In the genomic region with DNA sequence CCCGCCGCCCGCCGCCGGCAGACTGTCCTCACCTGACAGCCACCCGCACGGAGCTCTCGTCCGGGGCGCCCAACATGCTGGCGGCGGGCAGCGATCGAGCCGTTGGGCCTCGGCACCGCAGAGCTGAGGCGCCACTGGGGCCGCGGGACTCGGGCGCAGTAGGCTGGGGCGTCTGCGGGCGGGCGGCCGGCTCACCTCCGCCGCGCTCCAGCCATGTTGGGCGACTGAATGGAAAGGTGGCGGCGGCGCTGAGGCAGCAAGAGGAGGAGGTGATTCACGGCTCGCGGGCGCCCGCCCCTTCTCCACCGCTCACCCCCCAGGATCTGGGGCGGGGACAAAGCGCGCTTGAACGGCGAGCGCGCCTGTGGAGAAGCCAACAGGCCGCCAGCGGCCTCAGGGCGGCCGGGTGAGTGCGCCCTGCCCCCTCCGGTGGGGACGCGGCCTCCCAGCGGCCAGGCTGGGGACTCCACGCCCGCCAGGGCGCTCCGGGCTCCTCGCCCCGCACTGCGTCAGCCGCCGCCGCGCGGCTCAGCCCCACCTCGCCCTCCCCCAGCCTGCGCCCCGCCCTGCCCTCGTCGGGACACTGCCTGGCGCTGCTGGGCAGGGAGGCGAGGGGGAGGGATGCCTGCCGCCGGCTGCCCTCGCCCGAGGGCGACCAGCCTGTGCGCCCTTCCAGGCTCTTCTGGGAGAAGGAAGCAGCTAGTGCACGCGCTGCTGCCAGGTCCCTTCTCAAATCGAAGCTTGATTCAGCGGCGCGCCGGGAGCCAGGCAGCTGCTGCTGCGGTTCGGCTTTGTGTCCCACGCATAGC, we compare ENCODE assay signal across 8 cellular contexts. TPM values are rescaled to one million over a fixed set of nuclear protein-coding genes. Genes with fewer than 3 reads are reported as not detected.
A peak's percentile ranks its signal among the peaks of the same experiment; 100 is the strongest.
DNase-seq lines count a peak whose midpoint lies in the region; TF ChIP-seq lines count a peak whose summit lies in the region.

A gene with protein sequence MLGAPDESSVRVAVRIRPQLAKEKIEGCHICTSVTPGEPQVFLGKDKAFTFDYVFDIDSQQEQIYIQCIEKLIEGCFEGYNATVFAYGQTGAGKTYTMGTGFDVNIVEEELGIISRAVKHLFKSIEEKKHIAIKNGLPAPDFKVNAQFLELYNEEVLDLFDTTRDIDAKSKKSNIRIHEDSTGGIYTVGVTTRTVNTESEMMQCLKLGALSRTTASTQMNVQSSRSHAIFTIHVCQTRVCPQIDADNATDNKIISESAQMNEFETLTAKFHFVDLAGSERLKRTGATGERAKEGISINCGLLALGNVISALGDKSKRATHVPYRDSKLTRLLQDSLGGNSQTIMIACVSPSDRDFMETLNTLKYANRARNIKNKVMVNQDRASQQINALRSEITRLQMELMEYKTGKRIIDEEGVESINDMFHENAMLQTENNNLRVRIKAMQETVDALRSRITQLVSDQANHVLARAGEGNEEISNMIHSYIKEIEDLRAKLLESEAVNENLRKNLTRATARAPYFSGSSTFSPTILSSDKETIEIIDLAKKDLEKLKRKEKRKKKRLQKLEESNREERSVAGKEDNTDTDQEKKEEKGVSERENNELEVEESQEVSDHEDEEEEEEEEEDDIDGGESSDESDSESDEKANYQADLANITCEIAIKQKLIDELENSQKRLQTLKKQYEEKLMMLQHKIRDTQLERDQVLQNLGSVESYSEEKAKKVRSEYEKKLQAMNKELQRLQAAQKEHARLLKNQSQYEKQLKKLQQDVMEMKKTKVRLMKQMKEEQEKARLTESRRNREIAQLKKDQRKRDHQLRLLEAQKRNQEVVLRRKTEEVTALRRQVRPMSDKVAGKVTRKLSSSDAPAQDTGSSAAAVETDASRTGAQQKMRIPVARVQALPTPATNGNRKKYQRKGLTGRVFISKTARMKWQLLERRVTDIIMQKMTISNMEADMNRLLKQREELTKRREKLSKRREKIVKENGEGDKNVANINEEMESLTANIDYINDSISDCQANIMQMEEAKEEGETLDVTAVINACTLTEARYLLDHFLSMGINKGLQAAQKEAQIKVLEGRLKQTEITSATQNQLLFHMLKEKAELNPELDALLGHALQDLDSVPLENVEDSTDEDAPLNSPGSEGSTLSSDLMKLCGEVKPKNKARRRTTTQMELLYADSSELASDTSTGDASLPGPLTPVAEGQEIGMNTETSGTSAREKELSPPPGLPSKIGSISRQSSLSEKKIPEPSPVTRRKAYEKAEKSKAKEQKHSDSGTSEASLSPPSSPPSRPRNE (N-terminal part only) (minus strand): TSS at position 226 of the 809 bp plus-strand sequence. CDS start 150 bp downstream, at position 76.

- peaks cover 6% of the 10 kb centered on the region for H3K79me2 ChIP-seq in trophoblast cell (ENCODE audit: control insufficient read depth, insufficient read depth, low read length, poor library complexity)

- peak within 1 kb of the TSS; percentile 59 for H2BK12ac ChIP-seq in trophoblast cell (ENCODE audit: low read length)

- peak; percentile 91 for DNase-seq in GM10266 (ENCODE audit: extremely low spot score)
- peak; percentile 83 for DNase-seq in HEK293T (ENCODE audit: extremely low spot score)
- peak; percentile 88 for DNase-seq in NB4 (ENCODE audit: low read depth)
- DNase-seq in SKM-1 treated with dmso at 0.1 percent for 144 hours (lab: John Stamatoyannopoulos, UW; ENCODE audit: unreplicated experiment) = peak; percentile 67
- peak; percentile 81 for DNase-seq in activated naive CD8-positive, alpha-beta T cell treated with anti-CD3 and anti-CD28 coated beads, Interleukin-2, amount 50 U/mL, for 16 hours (ENCODE audit: low read depth, low spot score)
- peak; percentile 96 to 98 for DNase-seq in cardiac muscle cell (ENCODE audit: low read depth in 1 of 2, low spot score in 1 of 2)
- peak; percentile 98 to 99 for DNase-seq in trophoblast cell
- DNase-seq in tibial nerve (ENCODE audit: low spot score in 2 of 2) = peak; percentile 59 to 66

- peak within 1 kb of the TSS; percentile 89 for H3K14ac ChIP-seq in trophoblast cell (ENCODE audit: low read length)

- peaks cover 11% of the 10 kb centered on the region for H3K79me1 ChIP-seq in trophoblast cell (ENCODE audit: low read length)

- H3K27ac ChIP-seq in cardiac muscle cell (peak within 1 kb of the TSS; percentile 90), trophoblast cell (ENCODE audit: low read depth, low read length) (peak within 1 kb of the TSS; percentile 83), tibial nerve (peak within 1 kb of the TSS; percentile 79 to 93 (median 86))

- H3K4me1 ChIP-seq in cardiac muscle cell (ENCODE audit: low read depth) (peaks cover 8% of the 10 kb centered on the region), trophoblast cell (ENCODE audit: control insufficient read depth in 1 of 2, insufficient read depth in 2 of 2, low read length in 2 of 2) (peaks cover 0 to 2% of the 10 kb centered on the region in 2 experiments), tibial nerve (peaks cover 0 to 22% (median 16%) of the 10 kb centered on the region in 4 donors)

- H3K4ac ChIP-seq in trophoblast cell (ENCODE audit: low read depth, low read length) = peak within 1 kb of the TSS; percentile 19

- peak within 1 kb of the TSS; percentile 88 for H3K18ac ChIP-seq in trophoblast cell (ENCODE audit: low read length)

- peak within 1 kb of the TSS; percentile 78 for H2BK5ac ChIP-seq in trophoblast cell (ENCODE audit: low read depth, low read length, poor library complexity)

- TF ChIP-seq POLR2A in NB4 (IDR thresholded peaks at IDR 0.05; ENCODE audit: extremely low read depth, insufficient read length) (peak; percentile 56), tibial nerve (IDR thresholded peaks at IDR 0.05) (peak; percentile 20 to 65)

- H4K8ac ChIP-seq in trophoblast cell (ENCODE audit: low read depth, low read length) = peak within 1 kb of the TSS; percentile 86

- H4K12ac ChIP-seq in trophoblast cell (ENCODE audit: low read depth, low read length) = peak within 1 kb of the TSS; percentile 63

- H3K27me3 ChIP-seq in cardiac muscle cell (no peaks in the 10 kb centered on the region), trophoblast cell (ENCODE audit: insufficient read depth, low read length) (no peaks in the 10 kb centered on the region), tibial nerve (no peaks in the 10 kb centered on the region)

- no peaks in the 10 kb centered on the region for H3K9me3 ChIP-seq in cardiac muscle cell (ENCODE audit: low read depth)
- no peaks in the 10 kb centered on the region for H3K9me3 ChIP-seq in trophoblast cell (ENCODE audit: insufficient read depth, low read depth, low read length)
- no peaks in the 10 kb centered on the region for H3K9me3 ChIP-seq in tibial nerve

- H3K36me3 ChIP-seq in cardiac muscle cell (no peaks in the 10 kb centered on the region), trophoblast cell (ENCODE audit: control insufficient read depth in 1 of 2, insufficient read depth in 2 of 2, low read length in 2 of 2) (no peaks in the 10 kb centered on the region), tibial nerve (no peaks in the 10 kb centered on the region)

- no peak within 1 kb of the TSS for H3K23ac ChIP-seq in trophoblast cell (ENCODE audit: low read length)

- no peak within 1 kb of the TSS for H2AK5ac ChIP-seq in trophoblast cell (ENCODE audit: low read length)

- CTCF ChIA-PET in HEK293T (lab: Yijun Ruan, JAX) = no interaction called here

- H3K9ac ChIP-seq in trophoblast cell (ENCODE audit: low read length) = peak within 1 kb of the TSS; percentile 82

- H3K4me3 ChIP-seq in NB4 (ENCODE audit: low read depth, low read length) (peak within 1 kb of the TSS; percentile 34), cardiac muscle cell (peak within 1 kb of the TSS; percentile 77), trophoblast cell (ENCODE audit: low read depth, low read length) (peak within 1 kb of the TSS; percentile 97), tibial nerve (peak within 1 kb of the TSS; percentile 59 to 83 (median 76))

- H4K91ac ChIP-seq in trophoblast cell (ENCODE audit: low read depth, low read length) = peak within 1 kb of the TSS; percentile 84

- TF ChIP-seq CTCF in GM10266 (IDR thresholded peaks at IDR 0.05; ENCODE audit: control insufficient read depth, insufficient read depth, low read depth, missing control alignments) (peak; percentile 52), NB4 (IDR thresholded peaks at IDR 0.05; ENCODE audit: low read depth, low read length) (peak; percentile 24), cardiac muscle cell (IDR thresholded peaks at IDR 0.05; ENCODE audit: low read depth, low read length) (peak; percentile 39), tibial nerve (IDR thresholded peaks at IDR 0.05) (peak; percentile 70 to 92 (median 83))

- peak in 1 of 2 donors; percentile 74 for TF ChIP-seq EP300 in tibial nerve (IDR thresholded peaks at IDR 0.05)

- H3K4me2 ChIP-seq in trophoblast cell (ENCODE audit: low read length) = peak within 1 kb of the TSS; percentile 96

- WGBS in trophoblast cell (ENCODE audit: extremely low coverage, insufficient coverage, insufficient read length) = no CpG with 5 or more reads among the region's 91 CpGs
- WGBS in tibial nerve, 2 donors = 0% methylated on average over 4 to 57 of the region's 91 CpGs

- H2AFZ ChIP-seq in trophoblast cell (ENCODE audit: insufficient read depth, low read length, poor library complexity) = peak within 1 kb of the TSS; percentile 57

- peak within 1 kb of the TSS; percentile 82 for H2BK120ac ChIP-seq in trophoblast cell (ENCODE audit: insufficient read depth, low read length, poor library complexity)

- POLR2A ChIA-PET in HEK293T (lab: Yijun Ruan, JAX) = interaction anchor here (0.6 to 1.2 kb wide), 3 partner anchors 16 to 176 kb away, joined by 3 to 4 read pairs (median 3); a partner anchor contains a TSS

TF ChIP-seq in HEK293T, 16 proteins besides CTCF, POLR2A, EP300 and RAD21:
- TF ChIP-seq L3MBTL2 (conservative IDR thresholded peaks at IDR 0.05) = peak; percentile 79
- TF ChIP-seq, protein P1, sequence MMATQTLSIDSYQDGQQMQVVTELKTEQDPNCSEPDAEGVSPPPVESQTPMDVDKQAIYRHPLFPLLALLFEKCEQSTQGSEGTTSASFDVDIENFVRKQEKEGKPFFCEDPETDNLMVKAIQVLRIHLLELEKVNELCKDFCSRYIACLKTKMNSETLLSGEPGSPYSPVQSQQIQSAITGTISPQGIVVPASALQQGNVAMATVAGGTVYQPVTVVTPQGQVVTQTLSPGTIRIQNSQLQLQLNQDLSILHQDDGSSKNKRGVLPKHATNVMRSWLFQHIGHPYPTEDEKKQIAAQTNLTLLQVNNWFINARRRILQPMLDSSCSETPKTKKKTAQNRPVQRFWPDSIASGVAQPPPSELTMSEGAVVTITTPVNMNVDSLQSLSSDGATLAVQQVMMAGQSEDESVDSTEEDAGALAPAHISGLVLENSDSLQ (IDR thresholded peaks at IDR 0.05) = peak; percentile 38; the same call in 1 of the 2 replicates
- no peak for TF ChIP-seq FOXK2 (IDR thresholded peaks at IDR 0.05)
TF ChIP-seq in HEK293T: peak in this region for 2.

RNA-seq across cellular contexts. Expression of the gene that starts here (rescaled TPM):
- total RNA-seq in cardiac muscle cell (13.1 and 41.3 TPM in 2 replicates), tibial nerve (10 to 100 TPM; 13.5 to 56.6 (median 30.2) TPM)
- 19.4 and 31.0 TPM in 2 replicates for polyA plus RNA-seq in cardiac muscle cell
- polyA plus RNA-seq in trophoblast cell (2013) = 74.5 and 78.6 TPM in 2 replicates

Comparison
In these comparisons a context has a peak if more than half of its experiments do, and no peak if none do; other contexts are left out.
1. Peak in every context shown above with its lines: DNase-seq, H3K4me3 ChIP-seq and H3K27ac ChIP-seq.
2. CTCF ChIP-seq: peak in every context shown above with its lines; median percentile 83 in tibial nerve; 52 in GM10266; 39 in cardiac muscle cell; 24 in NB4.
3. H3K4me3 ChIP-seq: peak in every context shown above with its lines; median percentile 97 in trophoblast cell; 77 in cardiac muscle cell; 76 in tibial nerve; 34 in NB4.